Comparison of ENCODE assay signal across 12 cellular contexts in genomic region chr10:79020605-79021004, GRCh38.
"Had no signal": no experiment of that assay in that cellular context is flagged by ENCODE, and none has a peak within 500 bp of the region (broad histone marks: within the 10 kb centered on the region; RNA-seq: fewer than 3 reads in every experiment).

No MANE protein-coding gene starts in this region.

- H3K27me3 ChIP-seq: colonic mucosa, foreskin keratinocyte, testis, upper lobe of left lung had no signal

- H3K36me3 ChIP-seq: colonic mucosa, upper lobe of left lung had no signal

- H3K27ac ChIP-seq: colonic mucosa, foreskin keratinocyte, SK-N-MC, testis, upper lobe of left lung had no signal

- DNase-seq: activated naive CD4-positive, alpha-beta T cell treated with anti-CD3 and anti-CD28 coated beads, Interleukin-2, amount 10 ng/mL, durations not matched to agents 7 days and 5 days; activated T-cell treated with anti-CD3 and anti-CD28 coated beads for 4 hours; foreskin keratinocyte; naive thymus-derived CD8-positive, alpha-beta T cell; retina; stimulated activated naive CD8-positive, alpha-beta T cell treated with anti-CD3 and anti-CD28 coated beads, Interleukin-15, amount 100 ng/mL, for 72 hours; T-helper 9 cell; testis had no signal

- H3K4me3 ChIP-seq: colonic mucosa, SK-N-MC, testis, upper lobe of left lung had no signal

- H3K9me3 ChIP-seq: colonic mucosa, testis had no signal

- ATAC-seq: activated CD4-positive, CD25-positive, alpha-beta regulatory T cell treated with anti-CD3 and anti-CD28 coated beads, Interleukin-2, amount 50 U/mL, for 24 hours; foreskin keratinocyte; naive thymus-derived CD8-positive, alpha-beta T cell; stimulated activated naive CD8-positive, alpha-beta T cell treated with anti-CD3 and anti-CD28 coated beads, Interleukin-15, amount 100 ng/mL, for 72 hours had no signal

- H3K4me1 ChIP-seq: colonic mucosa had no signal
